1 cellular context compared by ENCODE assay signal in the genomic region with DNA sequence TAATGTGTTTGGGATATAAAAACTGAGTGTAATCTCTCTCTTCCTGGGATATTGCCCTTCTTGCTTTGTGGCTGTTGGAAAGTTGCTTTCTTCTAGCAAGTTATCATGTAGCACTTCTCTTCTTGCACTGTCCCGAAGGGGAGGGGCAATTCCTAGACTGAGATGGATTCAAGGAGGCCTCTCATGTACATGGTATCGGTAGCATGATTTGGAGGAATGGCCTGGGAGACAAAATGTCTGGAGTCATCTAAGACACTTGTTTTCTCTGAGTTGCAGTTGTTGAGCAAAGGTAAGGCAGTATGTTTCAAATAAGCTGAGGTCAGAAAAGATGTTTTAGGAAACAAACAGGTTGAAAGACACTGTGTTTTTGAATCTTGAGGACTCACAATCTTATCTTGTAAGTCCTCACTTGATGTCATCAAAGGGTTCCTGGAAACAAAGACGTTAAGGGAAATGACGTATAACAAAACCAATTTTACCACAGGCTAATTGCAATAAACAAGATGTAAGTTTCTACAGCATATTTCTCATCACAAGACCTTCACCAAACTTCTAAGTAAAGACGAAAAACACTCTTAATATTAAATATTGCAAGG.
A peak's percentile ranks its signal among the peaks of the same experiment; 100 is the strongest.
TF ChIP-seq lines count a peak whose summit lies in the region.

No MANE protein-coding gene starts in this region.

TF ChIP-seq in K562, 482 proteins besides CTCF, POLR2A, EP300 and RAD21 (continued from another document and continues in another):
- TF ChIP-seq, protein P1, sequence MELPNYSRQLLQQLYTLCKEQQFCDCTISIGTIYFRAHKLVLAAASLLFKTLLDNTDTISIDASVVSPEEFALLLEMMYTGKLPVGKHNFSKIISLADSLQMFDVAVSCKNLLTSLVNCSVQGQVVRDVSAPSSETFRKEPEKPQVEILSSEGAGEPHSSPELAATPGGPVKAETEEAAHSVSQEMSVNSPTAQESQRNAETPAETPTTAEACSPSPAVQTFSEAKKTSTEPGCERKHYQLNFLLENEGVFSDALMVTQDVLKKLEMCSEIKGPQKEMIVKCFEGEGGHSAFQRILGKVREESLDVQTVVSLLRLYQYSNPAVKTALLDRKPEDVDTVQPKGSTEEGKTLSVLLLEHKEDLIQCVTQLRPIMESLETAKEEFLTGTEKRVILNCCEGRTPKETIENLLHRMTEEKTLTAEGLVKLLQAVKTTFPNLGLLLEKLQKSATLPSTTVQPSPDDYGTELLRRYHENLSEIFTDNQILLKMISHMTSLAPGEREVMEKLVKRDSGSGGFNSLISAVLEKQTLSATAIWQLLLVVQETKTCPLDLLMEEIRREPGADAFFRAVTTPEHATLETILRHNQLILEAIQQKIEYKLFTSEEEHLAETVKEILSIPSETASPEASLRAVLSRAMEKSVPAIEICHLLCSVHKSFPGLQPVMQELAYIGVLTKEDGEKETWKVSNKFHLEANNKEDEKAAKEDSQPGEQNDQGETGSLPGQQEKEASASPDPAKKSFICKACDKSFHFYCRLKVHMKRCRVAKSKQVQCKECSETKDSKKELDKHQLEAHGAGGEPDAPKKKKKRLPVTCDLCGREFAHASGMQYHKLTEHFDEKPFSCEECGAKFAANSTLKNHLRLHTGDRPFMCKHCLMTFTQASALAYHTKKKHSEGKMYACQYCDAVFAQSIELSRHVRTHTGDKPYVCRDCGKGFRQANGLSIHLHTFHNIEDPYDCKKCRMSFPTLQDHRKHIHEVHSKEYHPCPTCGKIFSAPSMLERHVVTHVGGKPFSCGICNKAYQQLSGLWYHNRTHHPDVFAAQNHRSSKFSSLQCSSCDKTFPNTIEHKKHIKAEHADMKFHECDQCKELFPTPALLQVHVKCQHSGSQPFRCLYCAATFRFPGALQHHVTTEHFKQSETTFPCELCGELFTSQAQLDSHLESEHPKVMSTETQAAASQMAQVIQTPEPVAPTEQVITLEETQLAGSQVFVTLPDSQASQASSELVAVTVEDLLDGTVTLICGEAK (IDR thresholded peaks at IDR 0.05): peak; percentile 42; the same call in 1 of the 2 replicates
- TF ChIP-seq, protein P1 (CRISPR knock-in tag; IDR thresholded peaks at IDR 0.05): no peak
- no peak for TF ChIP-seq CEBPG (CRISPR knock-in tag; IDR thresholded peaks at IDR 0.05)
- TF ChIP-seq CEBPG (tag; conservative IDR thresholded peaks at IDR 0.05 in 1 of 2, IDR thresholded peaks at IDR 0.05 in 1 of 2): no peak
- TF ChIP-seq ZNF143 (CRISPR knock-in tag; IDR thresholded peaks at IDR 0.05): no peak
- peak; percentile 51; the same call in 1 of the 2 replicates for TF ChIP-seq LEF1 (IDR thresholded peaks at IDR 0.05)
- no peak for TF ChIP-seq GABPB2 (CRISPR knock-in tag; conservative IDR thresholded peaks at IDR 0.05)
- no peak for TF ChIP-seq EZH2 (IDR thresholded peaks at IDR 0.05; ENCODE audit: borderline replicate concordance, low read depth, low read length)
- no peak for TF ChIP-seq HDAC1 (IDR thresholded peaks at IDR 0.05)
- TF ChIP-seq, protein P2, sequence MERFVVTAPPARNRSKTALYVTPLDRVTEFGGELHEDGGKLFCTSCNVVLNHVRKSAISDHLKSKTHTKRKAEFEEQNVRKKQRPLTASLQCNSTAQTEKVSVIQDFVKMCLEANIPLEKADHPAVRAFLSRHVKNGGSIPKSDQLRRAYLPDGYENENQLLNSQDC (CRISPR knock-in tag; IDR thresholded peaks at IDR 0.05): no peak
- TF ChIP-seq ZNF668 (CRISPR knock-in tag; IDR thresholded peaks at IDR 0.05): no peak
- TF ChIP-seq GATAD2B (IDR thresholded peaks at IDR 0.05; ENCODE audit: borderline replicate concordance): no peak
- TF ChIP-seq SMARCE1 (IDR thresholded peaks at IDR 0.05): no peak
- TF ChIP-seq FIP1L1 (IDR thresholded peaks at IDR 0.05; ENCODE audit: low read depth, low read length, poor library complexity, severe bottlenecking): no peak
- TF ChIP-seq, protein P3, sequence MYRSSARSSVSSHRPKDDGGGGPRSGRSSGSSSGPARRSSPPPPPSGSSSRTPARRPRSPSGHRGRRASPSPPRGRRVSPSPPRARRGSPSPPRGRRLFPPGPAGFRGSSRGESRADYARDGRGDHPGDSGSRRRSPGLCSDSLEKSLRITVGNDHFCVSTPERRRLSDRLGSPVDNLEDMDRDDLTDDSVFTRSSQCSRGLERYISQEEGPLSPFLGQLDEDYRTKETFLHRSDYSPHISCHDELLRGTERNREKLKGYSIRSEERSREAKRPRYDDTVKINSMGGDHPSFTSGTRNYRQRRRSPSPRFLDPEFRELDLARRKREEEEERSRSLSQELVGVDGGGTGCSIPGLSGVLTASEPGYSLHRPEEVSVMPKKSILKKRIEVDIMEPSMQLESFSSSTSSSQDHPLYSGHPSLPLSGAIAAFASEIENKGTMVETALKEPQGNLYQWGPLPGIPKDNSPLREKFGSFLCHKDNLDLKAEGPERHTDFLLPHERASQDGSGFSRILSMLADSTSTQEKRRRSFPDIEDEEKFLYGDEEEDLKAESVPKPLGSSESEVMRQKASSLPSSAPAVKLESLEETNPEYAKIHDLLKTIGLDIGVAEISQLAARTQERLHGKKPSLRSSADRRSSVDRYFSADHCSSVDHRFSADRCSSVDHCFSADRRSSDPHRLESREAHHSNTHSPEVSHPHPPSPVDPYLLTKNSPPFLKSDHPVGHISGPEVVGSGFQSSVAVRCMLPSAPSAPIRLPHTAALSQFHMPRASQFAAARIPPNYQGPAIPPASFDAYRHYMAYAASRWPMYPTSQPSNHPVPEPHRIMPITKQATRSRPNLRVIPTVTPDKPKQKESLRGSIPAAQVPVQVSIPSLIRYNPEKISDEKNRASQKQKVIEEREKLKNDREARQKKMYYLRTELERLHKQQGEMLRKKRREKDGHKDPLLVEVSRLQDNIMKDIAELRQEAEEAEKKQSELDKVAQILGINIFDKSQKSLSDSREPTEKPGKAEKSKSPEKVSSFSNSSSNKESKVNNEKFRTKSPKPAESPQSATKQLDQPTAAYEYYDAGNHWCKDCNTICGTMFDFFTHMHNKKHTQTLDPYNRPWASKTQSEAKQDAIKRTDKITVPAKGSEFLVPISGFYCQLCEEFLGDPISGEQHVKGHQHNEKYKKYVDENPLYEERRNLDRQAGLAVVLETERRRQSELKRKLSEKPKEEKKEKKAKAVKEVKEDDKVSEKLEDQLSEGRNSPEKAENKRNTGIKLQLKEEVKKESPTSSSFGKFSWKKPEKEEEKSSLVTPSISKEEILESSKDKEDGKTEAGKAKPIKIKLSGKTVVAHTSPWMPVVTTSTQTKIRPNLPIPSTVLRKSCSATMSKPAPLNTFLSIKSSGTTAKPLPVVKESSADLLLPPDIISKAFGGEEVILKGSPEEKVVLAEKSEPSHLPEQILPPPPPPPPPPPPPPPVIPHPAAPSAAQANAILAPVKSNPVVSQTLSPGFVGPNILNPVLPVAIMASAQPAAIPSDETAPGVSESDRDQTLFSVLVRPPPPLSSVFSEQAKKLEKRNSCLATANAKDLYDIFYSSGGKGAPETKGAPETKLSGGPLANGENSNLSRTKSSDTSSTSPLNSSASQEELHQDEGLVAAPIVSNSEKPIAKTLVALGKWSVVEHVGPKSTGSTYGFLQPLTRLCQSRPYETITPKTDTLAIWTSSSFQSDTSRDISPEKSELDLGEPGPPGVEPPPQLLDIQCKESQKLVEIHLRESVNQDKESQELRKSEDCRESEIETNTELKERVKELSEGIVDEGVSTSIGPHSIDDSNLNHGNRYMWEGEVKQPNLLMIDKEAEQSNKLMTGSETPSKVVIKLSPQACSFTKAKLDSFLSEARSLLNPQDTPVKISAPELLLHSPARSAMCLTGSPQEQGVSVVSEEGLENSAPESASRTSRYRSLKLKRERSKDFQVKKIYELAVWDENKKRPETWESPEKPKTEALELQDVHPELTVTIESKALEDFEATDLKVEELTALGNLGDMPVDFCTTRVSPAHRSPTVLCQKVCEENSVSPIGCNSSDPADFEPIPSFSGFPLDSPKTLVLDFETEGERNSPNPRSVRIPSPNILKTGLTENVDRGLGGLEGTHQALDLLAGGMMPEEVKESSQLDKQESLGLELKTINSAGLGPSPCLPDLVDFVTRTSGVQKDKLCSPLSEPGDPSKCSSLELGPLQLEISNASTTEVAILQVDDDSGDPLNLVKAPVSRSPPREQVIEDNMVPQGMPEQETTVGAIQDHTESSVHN (IDR thresholded peaks at IDR 0.05; ENCODE audit: borderline replicate concordance in 1 of 2, low read depth in 1 of 2): no peak
- TF ChIP-seq, protein P4, sequence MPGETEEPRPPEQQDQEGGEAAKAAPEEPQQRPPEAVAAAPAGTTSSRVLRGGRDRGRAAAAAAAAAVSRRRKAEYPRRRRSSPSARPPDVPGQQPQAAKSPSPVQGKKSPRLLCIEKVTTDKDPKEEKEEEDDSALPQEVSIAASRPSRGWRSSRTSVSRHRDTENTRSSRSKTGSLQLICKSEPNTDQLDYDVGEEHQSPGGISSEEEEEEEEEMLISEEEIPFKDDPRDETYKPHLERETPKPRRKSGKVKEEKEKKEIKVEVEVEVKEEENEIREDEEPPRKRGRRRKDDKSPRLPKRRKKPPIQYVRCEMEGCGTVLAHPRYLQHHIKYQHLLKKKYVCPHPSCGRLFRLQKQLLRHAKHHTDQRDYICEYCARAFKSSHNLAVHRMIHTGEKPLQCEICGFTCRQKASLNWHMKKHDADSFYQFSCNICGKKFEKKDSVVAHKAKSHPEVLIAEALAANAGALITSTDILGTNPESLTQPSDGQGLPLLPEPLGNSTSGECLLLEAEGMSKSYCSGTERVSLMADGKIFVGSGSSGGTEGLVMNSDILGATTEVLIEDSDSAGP (CRISPR knock-in tag; IDR thresholded peaks at IDR 0.05): no peak
- TF ChIP-seq, protein P5, sequence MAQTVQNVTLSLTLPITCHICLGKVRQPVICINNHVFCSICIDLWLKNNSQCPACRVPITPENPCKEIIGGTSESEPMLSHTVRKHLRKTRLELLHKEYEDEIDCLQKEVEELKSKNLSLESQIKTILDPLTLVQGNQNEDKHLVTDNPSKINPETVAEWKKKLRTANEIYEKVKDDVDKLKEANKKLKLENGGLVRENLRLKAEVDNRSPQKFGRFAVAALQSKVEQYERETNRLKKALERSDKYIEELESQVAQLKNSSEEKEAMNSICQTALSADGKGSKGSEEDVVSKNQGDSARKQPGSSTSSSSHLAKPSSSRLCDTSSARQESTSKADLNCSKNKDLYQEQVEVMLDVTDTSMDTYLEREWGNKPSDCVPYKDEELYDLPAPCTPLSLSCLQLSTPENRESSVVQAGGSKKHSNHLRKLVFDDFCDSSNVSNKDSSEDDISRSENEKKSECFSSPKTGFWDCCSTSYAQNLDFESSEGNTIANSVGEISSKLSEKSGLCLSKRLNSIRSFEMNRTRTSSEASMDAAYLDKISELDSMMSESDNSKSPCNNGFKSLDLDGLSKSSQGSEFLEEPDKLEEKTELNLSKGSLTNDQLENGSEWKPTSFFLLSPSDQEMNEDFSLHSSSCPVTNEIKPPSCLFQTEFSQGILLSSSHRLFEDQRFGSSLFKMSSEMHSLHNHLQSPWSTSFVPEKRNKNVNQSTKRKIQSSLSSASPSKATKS (CRISPR knock-in tag; IDR thresholded peaks at IDR 0.05): no peak
- no peak for TF ChIP-seq ZNF57 (CRISPR knock-in tag; IDR thresholded peaks at IDR 0.05)
- TF ChIP-seq, protein P6, sequence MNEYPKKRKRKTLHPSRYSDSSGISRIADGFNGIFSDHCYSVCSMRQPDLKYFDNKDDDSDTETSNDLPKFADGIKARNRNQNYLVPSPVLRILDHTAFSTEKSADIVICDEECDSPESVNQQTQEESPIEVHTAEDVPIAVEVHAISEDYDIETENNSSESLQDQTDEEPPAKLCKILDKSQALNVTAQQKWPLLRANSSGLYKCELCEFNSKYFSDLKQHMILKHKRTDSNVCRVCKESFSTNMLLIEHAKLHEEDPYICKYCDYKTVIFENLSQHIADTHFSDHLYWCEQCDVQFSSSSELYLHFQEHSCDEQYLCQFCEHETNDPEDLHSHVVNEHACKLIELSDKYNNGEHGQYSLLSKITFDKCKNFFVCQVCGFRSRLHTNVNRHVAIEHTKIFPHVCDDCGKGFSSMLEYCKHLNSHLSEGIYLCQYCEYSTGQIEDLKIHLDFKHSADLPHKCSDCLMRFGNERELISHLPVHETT (CRISPR knock-in tag; conservative IDR thresholded peaks at IDR 0.05 in 1 of 2, IDR thresholded peaks at IDR 0.05 in 1 of 2): peak in 1 of 2 experiments; percentile 32; a peak in 1 of 4 replicates
- TF ChIP-seq MTA3 (IDR thresholded peaks at IDR 0.05; ENCODE audit: borderline replicate concordance): no peak
- no peak for TF ChIP-seq POLR2B (IDR thresholded peaks at IDR 0.05; ENCODE audit: low read depth, partially characterized antibody)
- TF ChIP-seq FOXJ2 (tag; IDR thresholded peaks at IDR 0.05): no peak
- TF ChIP-seq, protein P7, sequence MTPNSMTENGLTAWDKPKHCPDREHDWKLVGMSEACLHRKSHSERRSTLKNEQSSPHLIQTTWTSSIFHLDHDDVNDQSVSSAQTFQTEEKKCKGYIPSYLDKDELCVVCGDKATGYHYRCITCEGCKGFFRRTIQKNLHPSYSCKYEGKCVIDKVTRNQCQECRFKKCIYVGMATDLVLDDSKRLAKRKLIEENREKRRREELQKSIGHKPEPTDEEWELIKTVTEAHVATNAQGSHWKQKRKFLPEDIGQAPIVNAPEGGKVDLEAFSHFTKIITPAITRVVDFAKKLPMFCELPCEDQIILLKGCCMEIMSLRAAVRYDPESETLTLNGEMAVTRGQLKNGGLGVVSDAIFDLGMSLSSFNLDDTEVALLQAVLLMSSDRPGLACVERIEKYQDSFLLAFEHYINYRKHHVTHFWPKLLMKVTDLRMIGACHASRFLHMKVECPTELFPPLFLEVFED (CRISPR knock-in tag; conservative IDR thresholded peaks at IDR 0.05): no peak
- TF ChIP-seq BRF1 (IDR thresholded peaks at IDR 0.05; ENCODE audit: borderline replicate concordance, extremely low read depth, insufficient read length): no peak
- no peak for TF ChIP-seq ETV5 (CRISPR knock-in tag; IDR thresholded peaks at IDR 0.05; ENCODE audit: low read depth)
- no peak for TF ChIP-seq ZNF384 (IDR thresholded peaks at IDR 0.05; ENCODE audit: low read depth, low read length)
- no peak for TF ChIP-seq CBFA2T2 (conservative IDR thresholded peaks at IDR 0.05)
- TF ChIP-seq DNMT1 (IDR thresholded peaks at IDR 0.05): no peak
- TF ChIP-seq CXXC5 (CRISPR knock-in tag; IDR thresholded peaks at IDR 0.05): peak; percentile 61
- no peak for TF ChIP-seq SIX5 (IDR thresholded peaks at IDR 0.05; ENCODE audit: borderline replicate concordance in 1 of 2, insufficient read depth in 1 of 2, low read depth in 1 of 2, low read length in 2 of 2)
